ENCODE assay signal across 13 cellular contexts in genomic region chr1:198212675-198213074, GRCh38. TPM values are rescaled to one million over a fixed set of nuclear protein-coding genes. Genes with fewer than 3 reads are reported as not detected.
A peak's percentile ranks its signal among the peaks of the same experiment; 100 is the strongest.
DNase-seq lines count a peak whose midpoint lies in the region; ATAC-seq and TF ChIP-seq lines count a peak whose summit lies in the region.
"Had no signal": no experiment of that assay in that cellular context is flagged by ENCODE, and none has a peak within 500 bp of the region (broad histone marks: within the 10 kb centered on the region; RNA-seq: fewer than 3 reads in every experiment).

No MANE protein-coding gene starts in this region.

- no peak for TF ChIP-seq CTCF in HFF-Myc (IDR thresholded peaks at IDR 0.05; ENCODE audit: low read depth, low read length, missing control alignments)
- no peak for TF ChIP-seq CTCF in astrocyte of the cerebellum (IDR thresholded peaks at IDR 0.05; ENCODE audit: low read depth, low read length, missing control alignments)
- TF ChIP-seq CTCF in colonic mucosa (IDR thresholded peaks at IDR 0.05), result no peak

- no peak overlapping the region for H3K9ac ChIP-seq in colonic mucosa (ENCODE audit: low read depth in 2 of 2, low read length in 2 of 2)

- ATAC-seq in GM21360 (IDR thresholded peaks at IDR 0.05; ENCODE audit: unreplicated experiment), result no peak
- ATAC-seq in GM21786 (IDR thresholded peaks at IDR 0.05; ENCODE audit: unreplicated experiment), result no peak
- ATAC-seq: activated CD8-positive, alpha-beta memory T cell treated with anti-CD3 and anti-CD28 coated beads, Interleukin-2, amount 10 ng/mL, durations not matched to agents 7 days and 5 days had no signal

- no peaks in the 10 kb centered on the region for H3K4me1 ChIP-seq in colonic mucosa

- H3K4me3 ChIP-seq in HFF-Myc (replicated peaks; ENCODE audit: low read depth, low read length) (no peak overlapping the region), astrocyte of the cerebellum (ENCODE audit: low read depth, low read length) (no peak overlapping the region), colonic mucosa (no peak overlapping the region)

- H3K27ac ChIP-seq in colonic mucosa, result no peak overlapping the region

- DNase-seq in AG08395 (ENCODE audit: low spot score) (peak; percentile 50), HFF-Myc (ENCODE audit: extremely low read depth, low read depth) (peak; percentile 16), astrocyte of the cerebellum (ENCODE audit: low read depth) (peak; percentile 63), kidney glomerular epithelial cell (lab: John Stamatoyannopoulos, UW) (peak; percentile 11), SKM-1 treated with dmso at 0.1 percent for 144 hours (lab: John Stamatoyannopoulos, UW; ENCODE audit: unreplicated experiment) (no peak), colonic mucosa (no peak)
- DNase-seq: activated CD8-positive, alpha-beta memory T cell treated with anti-CD3 and anti-CD28 coated beads, Interleukin-2, amount 10 ng/mL, durations not matched to agents 7 days and 5 days; amygdala; immature natural killer cell; NK-92 treated with Interleukin-12 subunit alpha and Interleukin-12 subunit beta, amount 100 ng/mL, for 24 hours; stimulated activated naive CD4-positive, alpha-beta T cell treated with Interleukin-2 at 50 U/mL for 16 hours had no signal

- in situ Hi-C loops in astrocyte of the cerebellum (cut with HindIII; ENCODE audit: low sequenced_read_pairs), result no loop called here

- no peaks in the 10 kb centered on the region for H3K9me3 ChIP-seq in colonic mucosa

- intact Hi-C loops in colonic mucosa (cut with DNase I), result no loop called here

- H3K27me3 ChIP-seq in colonic mucosa, result no peaks in the 10 kb centered on the region

- H3K36me3 ChIP-seq in colonic mucosa, result no peaks in the 10 kb centered on the region

RNA-seq across cellular contexts. Expression of gene NEK7, which starts 55.9 kb away (rescaled TPM):
- 10 to 100 TPM; 45.4 to 64.7 TPM for total RNA-seq in colonic mucosa

Comparison
In these comparisons a context has a peak if more than half of its experiments do, and no peak if none do; other contexts are left out.
1. DNase-seq: peak in AG08395 (single experiment), HFF-Myc (single experiment), astrocyte of the cerebellum (single experiment) and kidney glomerular epithelial cell (single experiment); none in SKM-1 treated with dmso at 0.1 percent for 144 hours (single experiment) and colonic mucosa (single experiment).